Comparison of ENCODE assay signal across 1 cellular context in the genomic region with DNA sequence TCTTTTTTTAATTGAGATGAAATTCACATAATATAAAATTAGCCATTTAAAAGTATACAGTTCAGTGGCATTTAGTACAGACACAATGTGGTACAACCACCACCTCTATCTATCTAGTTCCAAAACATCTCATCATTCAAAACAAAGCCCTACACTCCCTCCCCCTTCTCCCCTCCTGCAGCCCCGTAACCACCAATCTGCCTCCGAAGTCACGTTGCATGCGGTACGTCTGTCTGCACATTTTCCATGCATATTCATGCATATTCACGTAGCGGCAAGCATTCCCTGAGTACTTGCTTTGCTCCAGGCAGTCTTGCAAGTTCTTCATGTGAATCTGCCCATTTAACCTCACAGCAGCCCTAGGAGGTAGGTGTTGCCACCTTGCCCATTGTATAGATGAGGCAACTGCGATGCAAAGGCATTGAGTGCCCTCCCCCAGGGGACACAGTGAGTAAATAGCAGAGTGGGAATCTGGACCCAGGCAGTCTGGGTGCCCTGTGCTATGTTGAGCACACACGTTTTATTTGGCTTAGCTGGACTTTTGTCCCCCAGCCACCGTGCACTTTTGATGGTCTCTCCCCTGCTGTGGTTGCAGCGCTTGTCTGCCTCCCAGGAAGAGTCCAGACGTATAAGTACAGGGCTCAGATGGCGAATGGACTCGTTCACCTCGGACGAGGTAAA.
TF ChIP-seq lines count a peak whose summit lies in the region.

No MANE protein-coding gene starts in this region.

TF ChIP-seq in HepG2, 621 proteins besides CTCF, POLR2A, EP300 and RAD21 (continued from another document):
- TF ChIP-seq, protein P1, sequence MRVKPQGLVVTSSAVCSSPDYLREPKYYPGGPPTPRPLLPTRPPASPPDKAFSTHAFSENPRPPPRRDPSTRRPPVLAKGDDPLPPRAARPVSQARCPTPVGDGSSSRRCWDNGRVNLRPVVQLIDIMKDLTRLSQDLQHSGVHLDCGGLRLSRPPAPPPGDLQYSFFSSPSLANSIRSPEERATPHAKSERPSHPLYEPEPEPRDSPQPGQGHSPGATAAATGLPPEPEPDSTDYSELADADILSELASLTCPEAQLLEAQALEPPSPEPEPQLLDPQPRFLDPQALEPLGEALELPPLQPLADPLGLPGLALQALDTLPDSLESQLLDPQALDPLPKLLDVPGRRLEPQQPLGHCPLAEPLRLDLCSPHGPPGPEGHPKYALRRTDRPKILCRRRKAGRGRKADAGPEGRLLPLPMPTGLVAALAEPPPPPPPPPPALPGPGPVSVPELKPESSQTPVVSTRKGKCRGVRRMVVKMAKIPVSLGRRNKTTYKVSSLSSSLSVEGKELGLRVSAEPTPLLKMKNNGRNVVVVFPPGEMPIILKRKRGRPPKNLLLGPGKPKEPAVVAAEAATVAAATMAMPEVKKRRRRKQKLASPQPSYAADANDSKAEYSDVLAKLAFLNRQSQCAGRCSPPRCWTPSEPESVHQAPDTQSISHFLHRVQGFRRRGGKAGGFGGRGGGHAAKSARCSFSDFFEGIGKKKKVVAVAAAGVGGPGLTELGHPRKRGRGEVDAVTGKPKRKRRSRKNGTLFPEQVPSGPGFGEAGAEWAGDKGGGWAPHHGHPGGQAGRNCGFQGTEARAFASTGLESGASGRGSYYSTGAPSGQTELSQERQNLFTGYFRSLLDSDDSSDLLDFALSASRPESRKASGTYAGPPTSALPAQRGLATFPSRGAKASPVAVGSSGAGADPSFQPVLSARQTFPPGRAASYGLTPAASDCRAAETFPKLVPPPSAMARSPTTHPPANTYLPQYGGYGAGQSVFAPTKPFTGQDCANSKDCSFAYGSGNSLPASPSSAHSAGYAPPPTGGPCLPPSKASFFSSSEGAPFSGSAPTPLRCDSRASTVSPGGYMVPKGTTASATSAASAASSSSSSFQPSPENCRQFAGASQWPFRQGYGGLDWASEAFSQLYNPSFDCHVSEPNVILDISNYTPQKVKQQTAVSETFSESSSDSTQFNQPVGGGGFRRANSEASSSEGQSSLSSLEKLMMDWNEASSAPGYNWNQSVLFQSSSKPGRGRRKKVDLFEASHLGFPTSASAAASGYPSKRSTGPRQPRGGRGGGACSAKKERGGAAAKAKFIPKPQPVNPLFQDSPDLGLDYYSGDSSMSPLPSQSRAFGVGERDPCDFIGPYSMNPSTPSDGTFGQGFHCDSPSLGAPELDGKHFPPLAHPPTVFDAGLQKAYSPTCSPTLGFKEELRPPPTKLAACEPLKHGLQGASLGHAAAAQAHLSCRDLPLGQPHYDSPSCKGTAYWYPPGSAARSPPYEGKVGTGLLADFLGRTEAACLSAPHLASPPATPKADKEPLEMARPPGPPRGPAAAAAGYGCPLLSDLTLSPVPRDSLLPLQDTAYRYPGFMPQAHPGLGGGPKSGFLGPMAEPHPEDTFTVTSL (CRISPR knock-in tag; IDR thresholded peaks at IDR 0.05; ENCODE audit: borderline replicate concordance) = peak; percentile 91
- TF ChIP-seq NCOA2 (CRISPR knock-in tag; IDR thresholded peaks at IDR 0.05) (peak; percentile 72), ZNF136 (CRISPR knock-in tag; IDR thresholded peaks at IDR 0.05; ENCODE audit: low read depth) (no peak), HOXA9 (CRISPR knock-in tag; IDR thresholded peaks at IDR 0.05; ENCODE audit: borderline replicate concordance) (no peak; the same call in 1 of the 2 replicates), SALL2 (CRISPR knock-in tag; IDR thresholded peaks at IDR 0.05) (no peak), SUZ12 (IDR thresholded peaks at IDR 0.05; ENCODE audit: low read depth, low read length) (no peak), CEBPB (IDR thresholded peaks at IDR 0.05; ENCODE audit: borderline replicate concordance, low read depth, low read length) (peak; percentile 64; the same call in 1 of the 2 replicates), ZFP36L1 (CRISPR knock-in tag; IDR thresholded peaks at IDR 0.05) (no peak), NFE2L2 (IDR thresholded peaks at IDR 0.05; ENCODE audit: low read length) (no peak)
- TF ChIP-seq, protein P2, sequence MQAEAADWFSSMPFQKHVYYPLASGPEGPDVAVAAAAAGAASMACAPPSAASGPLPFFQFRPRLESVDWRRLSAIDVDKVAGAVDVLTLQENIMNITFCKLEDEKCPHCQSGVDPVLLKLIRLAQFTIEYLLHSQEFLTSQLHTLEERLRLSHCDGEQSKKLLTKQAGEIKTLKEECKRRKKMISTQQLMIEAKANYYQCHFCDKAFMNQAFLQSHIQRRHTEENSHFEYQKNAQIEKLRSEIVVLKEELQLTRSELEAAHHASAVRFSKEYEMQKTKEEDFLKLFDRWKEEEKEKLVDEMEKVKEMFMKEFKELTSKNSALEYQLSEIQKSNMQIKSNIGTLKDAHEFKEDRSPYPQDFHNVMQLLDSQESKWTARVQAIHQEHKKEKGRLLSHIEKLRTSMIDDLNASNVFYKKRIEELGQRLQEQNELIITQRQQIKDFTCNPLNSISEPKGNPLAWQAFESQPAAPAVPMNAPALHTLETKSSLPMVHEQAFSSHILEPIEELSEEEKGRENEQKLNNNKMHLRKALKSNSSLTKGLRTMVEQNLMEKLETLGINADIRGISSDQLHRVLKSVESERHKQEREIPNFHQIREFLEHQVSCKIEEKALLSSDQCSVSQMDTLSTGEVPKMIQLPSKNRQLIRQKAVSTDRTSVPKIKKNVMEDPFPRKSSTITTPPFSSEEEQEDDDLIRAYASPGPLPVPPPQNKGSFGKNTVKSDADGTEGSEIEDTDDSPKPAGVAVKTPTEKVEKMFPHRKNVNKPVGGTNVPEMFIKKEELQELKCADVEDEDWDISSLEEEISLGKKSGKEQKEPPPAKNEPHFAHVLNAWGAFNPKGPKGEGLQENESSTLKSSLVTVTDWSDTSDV (CRISPR knock-in tag; IDR thresholded peaks at IDR 0.05) = no peak
- TF ChIP-seq, protein P3, sequence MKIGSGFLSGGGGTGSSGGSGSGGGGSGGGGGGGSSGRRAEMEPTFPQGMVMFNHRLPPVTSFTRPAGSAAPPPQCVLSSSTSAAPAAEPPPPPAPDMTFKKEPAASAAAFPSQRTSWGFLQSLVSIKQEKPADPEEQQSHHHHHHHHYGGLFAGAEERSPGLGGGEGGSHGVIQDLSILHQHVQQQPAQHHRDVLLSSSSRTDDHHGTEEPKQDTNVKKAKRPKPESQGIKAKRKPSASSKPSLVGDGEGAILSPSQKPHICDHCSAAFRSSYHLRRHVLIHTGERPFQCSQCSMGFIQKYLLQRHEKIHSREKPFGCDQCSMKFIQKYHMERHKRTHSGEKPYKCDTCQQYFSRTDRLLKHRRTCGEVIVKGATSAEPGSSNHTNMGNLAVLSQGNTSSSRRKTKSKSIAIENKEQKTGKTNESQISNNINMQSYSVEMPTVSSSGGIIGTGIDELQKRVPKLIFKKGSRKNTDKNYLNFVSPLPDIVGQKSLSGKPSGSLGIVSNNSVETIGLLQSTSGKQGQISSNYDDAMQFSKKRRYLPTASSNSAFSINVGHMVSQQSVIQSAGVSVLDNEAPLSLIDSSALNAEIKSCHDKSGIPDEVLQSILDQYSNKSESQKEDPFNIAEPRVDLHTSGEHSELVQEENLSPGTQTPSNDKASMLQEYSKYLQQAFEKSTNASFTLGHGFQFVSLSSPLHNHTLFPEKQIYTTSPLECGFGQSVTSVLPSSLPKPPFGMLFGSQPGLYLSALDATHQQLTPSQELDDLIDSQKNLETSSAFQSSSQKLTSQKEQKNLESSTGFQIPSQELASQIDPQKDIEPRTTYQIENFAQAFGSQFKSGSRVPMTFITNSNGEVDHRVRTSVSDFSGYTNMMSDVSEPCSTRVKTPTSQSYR (CRISPR knock-in tag; IDR thresholded peaks at IDR 0.05; ENCODE audit: borderline replicate concordance) = peak; percentile 93
- TF ChIP-seq, protein P4, sequence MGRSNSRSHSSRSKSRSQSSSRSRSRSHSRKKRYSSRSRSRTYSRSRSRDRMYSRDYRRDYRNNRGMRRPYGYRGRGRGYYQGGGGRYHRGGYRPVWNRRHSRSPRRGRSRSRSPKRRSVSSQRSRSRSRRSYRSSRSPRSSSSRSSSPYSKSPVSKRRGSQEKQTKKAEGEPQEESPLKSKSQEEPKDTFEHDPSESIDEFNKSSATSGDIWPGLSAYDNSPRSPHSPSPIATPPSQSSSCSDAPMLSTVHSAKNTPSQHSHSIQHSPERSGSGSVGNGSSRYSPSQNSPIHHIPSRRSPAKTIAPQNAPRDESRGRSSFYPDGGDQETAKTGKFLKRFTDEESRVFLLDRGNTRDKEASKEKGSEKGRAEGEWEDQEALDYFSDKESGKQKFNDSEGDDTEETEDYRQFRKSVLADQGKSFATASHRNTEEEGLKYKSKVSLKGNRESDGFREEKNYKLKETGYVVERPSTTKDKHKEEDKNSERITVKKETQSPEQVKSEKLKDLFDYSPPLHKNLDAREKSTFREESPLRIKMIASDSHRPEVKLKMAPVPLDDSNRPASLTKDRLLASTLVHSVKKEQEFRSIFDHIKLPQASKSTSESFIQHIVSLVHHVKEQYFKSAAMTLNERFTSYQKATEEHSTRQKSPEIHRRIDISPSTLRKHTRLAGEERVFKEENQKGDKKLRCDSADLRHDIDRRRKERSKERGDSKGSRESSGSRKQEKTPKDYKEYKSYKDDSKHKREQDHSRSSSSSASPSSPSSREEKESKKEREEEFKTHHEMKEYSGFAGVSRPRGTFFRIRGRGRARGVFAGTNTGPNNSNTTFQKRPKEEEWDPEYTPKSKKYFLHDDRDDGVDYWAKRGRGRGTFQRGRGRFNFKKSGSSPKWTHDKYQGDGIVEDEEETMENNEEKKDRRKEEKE (IDR thresholded peaks at IDR 0.05) = no peak
- TF ChIP-seq, protein P5, sequence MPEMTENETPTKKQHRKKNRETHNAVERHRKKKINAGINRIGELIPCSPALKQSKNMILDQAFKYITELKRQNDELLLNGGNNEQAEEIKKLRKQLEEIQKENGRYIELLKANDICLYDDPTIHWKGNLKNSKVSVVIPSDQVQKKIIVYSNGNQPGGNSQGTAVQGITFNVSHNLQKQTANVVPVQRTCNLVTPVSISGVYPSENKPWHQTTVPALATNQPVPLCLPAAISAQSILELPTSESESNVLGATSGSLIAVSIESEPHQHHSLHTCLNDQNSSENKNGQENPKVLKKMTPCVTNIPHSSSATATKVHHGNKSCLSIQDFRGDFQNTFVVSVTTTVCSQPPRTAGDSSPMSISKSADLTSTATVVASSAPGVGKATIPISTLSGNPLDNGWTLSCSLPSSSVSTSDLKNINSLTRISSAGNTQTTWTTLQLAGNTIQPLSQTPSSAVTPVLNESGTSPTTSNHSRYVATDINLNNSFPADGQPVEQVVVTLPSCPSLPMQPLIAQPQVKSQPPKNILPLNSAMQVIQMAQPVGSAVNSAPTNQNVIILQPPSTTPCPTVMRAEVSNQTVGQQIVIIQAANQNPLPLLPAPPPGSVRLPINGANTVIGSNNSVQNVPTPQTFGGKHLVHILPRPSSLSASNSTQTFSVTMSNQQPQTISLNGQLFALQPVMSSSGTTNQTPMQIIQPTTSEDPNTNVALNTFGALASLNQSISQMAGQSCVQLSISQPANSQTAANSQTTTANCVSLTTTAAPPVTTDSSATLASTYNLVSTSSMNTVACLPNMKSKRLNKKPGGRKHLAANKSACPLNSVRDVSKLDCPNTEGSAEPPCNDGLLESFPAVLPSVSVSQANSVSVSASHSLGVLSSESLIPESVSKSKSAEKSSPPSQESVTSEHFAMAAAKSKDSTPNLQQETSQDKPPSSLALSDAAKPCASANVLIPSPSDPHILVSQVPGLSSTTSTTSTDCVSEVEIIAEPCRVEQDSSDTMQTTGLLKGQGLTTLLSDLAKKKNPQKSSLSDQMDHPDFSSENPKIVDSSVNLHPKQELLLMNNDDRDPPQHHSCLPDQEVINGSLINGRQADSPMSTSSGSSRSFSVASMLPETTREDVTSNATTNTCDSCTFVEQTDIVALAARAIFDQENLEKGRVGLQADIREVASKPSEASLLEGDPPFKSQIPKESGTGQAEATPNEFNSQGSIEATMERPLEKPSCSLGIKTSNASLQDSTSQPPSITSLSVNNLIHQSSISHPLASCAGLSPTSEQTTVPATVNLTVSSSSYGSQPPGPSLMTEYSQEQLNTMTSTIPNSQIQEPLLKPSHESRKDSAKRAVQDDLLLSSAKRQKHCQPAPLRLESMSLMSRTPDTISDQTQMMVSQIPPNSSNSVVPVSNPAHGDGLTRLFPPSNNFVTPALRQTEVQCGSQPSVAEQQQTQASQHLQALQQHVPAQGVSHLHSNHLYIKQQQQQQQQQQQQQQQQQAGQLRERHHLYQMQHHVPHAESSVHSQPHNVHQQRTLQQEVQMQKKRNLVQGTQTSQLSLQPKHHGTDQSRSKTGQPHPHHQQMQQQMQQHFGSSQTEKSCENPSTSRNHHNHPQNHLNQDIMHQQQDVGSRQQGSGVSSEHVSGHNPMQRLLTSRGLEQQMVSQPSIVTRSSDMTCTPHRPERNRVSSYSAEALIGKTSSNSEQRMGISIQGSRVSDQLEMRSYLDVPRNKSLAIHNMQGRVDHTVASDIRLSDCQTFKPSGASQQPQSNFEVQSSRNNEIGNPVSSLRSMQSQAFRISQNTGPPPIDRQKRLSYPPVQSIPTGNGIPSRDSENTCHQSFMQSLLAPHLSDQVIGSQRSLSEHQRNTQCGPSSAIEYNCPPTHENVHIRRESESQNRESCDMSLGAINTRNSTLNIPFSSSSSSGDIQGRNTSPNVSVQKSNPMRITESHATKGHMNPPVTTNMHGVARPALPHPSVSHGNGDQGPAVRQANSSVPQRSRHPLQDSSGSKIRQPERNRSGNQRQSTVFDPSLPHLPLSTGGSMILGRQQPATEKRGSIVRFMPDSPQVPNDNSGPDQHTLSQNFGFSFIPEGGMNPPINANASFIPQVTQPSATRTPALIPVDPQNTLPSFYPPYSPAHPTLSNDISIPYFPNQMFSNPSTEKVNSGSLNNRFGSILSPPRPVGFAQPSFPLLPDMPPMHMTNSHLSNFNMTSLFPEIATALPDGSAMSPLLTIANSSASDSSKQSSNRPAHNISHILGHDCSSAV (CRISPR knock-in tag; IDR thresholded peaks at IDR 0.05; ENCODE audit: borderline replicate concordance) = no peak
